17 cellular contexts compared by ENCODE assay signal in the genomic region with DNA sequence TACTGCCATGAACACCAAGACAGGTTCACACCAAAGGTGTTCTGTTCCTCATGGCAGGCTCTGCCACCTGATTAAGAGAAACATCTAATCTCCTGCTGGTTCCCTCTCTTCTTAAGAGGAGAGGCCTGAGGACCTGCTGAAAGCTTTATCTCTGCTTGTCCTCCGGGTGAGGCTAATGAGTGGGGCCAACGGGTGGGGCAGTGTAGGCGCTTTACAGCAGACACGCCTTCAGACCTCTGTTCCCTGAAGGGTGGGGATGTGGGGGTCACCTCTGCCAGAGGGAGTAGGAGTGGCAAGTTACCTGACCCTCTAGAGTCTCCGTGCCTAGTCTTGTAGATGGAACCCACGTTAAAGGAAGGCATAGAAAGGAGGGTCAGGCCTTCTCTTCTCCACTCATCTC. TPM values are rescaled to one million over a fixed set of nuclear protein-coding genes. Genes with fewer than 3 reads are reported as not detected.
"Had no signal": no experiment of that assay in that cellular context is flagged by ENCODE, and none has a peak within 500 bp of the region (broad histone marks: within the 10 kb centered on the region; RNA-seq: fewer than 3 reads in every experiment).

No MANE protein-coding gene starts in this region.

- H3K36me3 ChIP-seq: ascending aorta had no signal

- ATAC-seq: activated CD8-positive, alpha-beta T cell treated with anti-CD3 and anti-CD28 coated beads for 36 hours; activated T-cell treated with anti-CD3 and anti-CD28 coated beads, Interleukin-2, amount 50 U/mL, for 4 hours; heart right ventricle had no signal

- H3K27me3 ChIP-seq: ascending aorta, esophagus squamous epithelium, heart right ventricle had no signal

- DNase-seq: activated B cell treated with CpG ODN at 0.5 μM for 24 hours; activated CD4-positive, alpha-beta T cell treated with anti-CD3 and anti-CD28 coated beads for 48 hours; activated CD8-positive, alpha-beta T cell treated with anti-CD3 and anti-CD28 coated beads for 36 hours; activated T-cell treated with anti-CD3 and anti-CD28 coated beads, Interleukin-2, amount 50 U/mL, for 4 hours; cerebellar nuclear complex; effector CD8-positive, alpha-beta T cell; esophagus squamous epithelium; heart right ventricle; immature natural killer cell; mesenchymal stem cell; nephron progenitor cell; occipital lobe; retina; stimulated activated CD4-positive, alpha-beta T cell treated with anti-CD3 and anti-CD28 coated beads, Interleukin-1b, Interleukin-23, amount 100 ng/mL, for 48 hours; stimulated activated CD8-positive, alpha-beta memory T cell treated with anti-CD3 and anti-CD28 coated beads, Interleukin-4, amount 100 ng/mL, for 48 hours; stimulated activated naive CD4-positive, alpha-beta T cell had no signal

- H3K27ac ChIP-seq: ascending aorta, esophagus squamous epithelium, heart right ventricle had no signal

- H3K9me3 ChIP-seq: ascending aorta, esophagus squamous epithelium, heart right ventricle had no signal

- H3K4me3 ChIP-seq: ascending aorta, esophagus squamous epithelium, heart right ventricle had no signal

RNA-seq across cellular contexts. Expression of a gene that starts 4.2 kb away (rescaled TPM):
- total RNA-seq: ascending aorta had no signal
